Comparison of ENCODE assay signal across 8 cellular contexts in genomic region chr3:39153977-39154299, GRCh38. TPM values are rescaled to one million over a fixed set of nuclear protein-coding genes. Genes with fewer than 3 reads are reported as not detected.
DNase-seq lines count a peak whose midpoint lies in the region; ATAC-seq and TF ChIP-seq lines count a peak whose summit lies in the region.

No MANE protein-coding gene starts in this region.

- no peaks in the 10 kb centered on the region for H3K36me3 ChIP-seq in ES-I3 (ENCODE audit: insufficient read depth, low read length)

- ATAC-seq in GM21619 (IDR thresholded peaks at IDR 0.05; ENCODE audit: unreplicated experiment) (no peak), HG03342 (IDR thresholded peaks at IDR 0.05; ENCODE audit: unreplicated experiment) (no peak), GM21576 (IDR thresholded peaks at IDR 0.05; ENCODE audit: unreplicated experiment) (no peak)

- H3K27ac ChIP-seq in VCaP: peak overlapping the region; percentile 84

- peaks cover 28% of the 10 kb centered on the region for H3K4me1 ChIP-seq in ES-I3 (ENCODE audit: insufficient read depth, low read length)

- no peaks in the 10 kb centered on the region for H3K9me3 ChIP-seq in ES-I3 (ENCODE audit: control insufficient read depth, insufficient read depth, low read length)

- no peak for TF ChIP-seq CTCF in VCaP (conservative IDR thresholded peaks at IDR 0.05)
- no peak for TF ChIP-seq CTCF in fibroblast of the aortic adventitia (IDR thresholded peaks at IDR 0.05; ENCODE audit: insufficient read depth, low read length)
- TF ChIP-seq CTCF in retinal pigment epithelial cell (conservative IDR thresholded peaks at IDR 0.05; ENCODE audit: low read depth, low read length): no peak

- DNase-seq in fibroblast of the aortic adventitia (ENCODE audit: low read depth) (no peak), retinal pigment epithelial cell (ENCODE audit: low read depth) (no peak), activated gamma-delta T cell treated with Interleukin-2 at 50 U/mL for 16 hours (no peak)

- H3K4me3 ChIP-seq in fibroblast of the aortic adventitia (ENCODE audit: low read depth, low read length) (peak overlapping the region; percentile 55), retinal pigment epithelial cell (ENCODE audit: low read length) (peak overlapping the region; percentile 36)

- H3K9ac ChIP-seq in ES-I3 (ENCODE audit: low read depth, low read length): peak overlapping the region; percentile 59

RNA-seq across cellular contexts. Expression of gene CSRNP1, which starts 0.5 kb away (rescaled TPM):
- 1.9 and 6.4 TPM in 2 replicates for total RNA-seq in fibroblast of the aortic adventitia (ENCODE audit: low replicate concordance)

RNA-seq across cellular contexts. Expression of gene XIRP1, which starts 38.5 kb away (rescaled TPM):
- total RNA-seq in fibroblast of the aortic adventitia (ENCODE audit: low replicate concordance): 0.09 TPM in 1 of 2 replicates, not detected in the other

RNA-seq across cellular contexts. Expression of gene TTC21A, which starts 46.5 kb away (rescaled TPM):
- 2.4 and 3.8 TPM in 2 replicates for total RNA-seq in fibroblast of the aortic adventitia (ENCODE audit: low replicate concordance)

RNA-seq across cellular contexts. Expression of gene GORASP1, which starts 46.5 kb away (rescaled TPM):
- 24.0 and 29.7 TPM in 2 replicates for total RNA-seq in fibroblast of the aortic adventitia (ENCODE audit: low replicate concordance)
